In the genomic region with DNA sequence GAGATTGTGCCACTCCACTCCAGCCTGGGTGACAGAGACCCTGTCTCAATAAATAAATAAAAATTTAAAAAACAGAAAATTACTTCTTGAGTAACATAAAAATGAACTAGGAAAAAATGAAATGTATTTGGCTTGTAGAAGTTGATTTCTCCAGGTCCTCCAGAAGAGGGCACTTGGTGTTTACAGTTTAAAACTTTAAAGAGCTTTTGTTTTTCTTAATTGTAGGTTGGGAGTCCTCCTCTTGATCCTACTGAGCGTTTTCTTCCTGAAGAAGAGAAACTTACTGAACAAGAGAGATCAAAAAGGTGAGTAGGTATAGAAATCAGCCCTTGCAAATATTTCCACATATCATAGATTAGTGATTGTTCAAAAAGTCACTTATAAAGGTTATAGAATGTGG, we compare ENCODE assay signal across 8 cellular contexts. TPM values are rescaled to one million over a fixed set of nuclear protein-coding genes. Genes with fewer than 3 reads are reported as not detected.
DNase-seq lines count a peak whose midpoint lies in the region; ATAC-seq and TF ChIP-seq lines count a peak whose summit lies in the region.

No MANE protein-coding gene starts in this region.

- H3K4me3 Mint-ChIP-seq in Caco-2 (ENCODE audit: unreplicated experiment) (no peak overlapping the region), immature natural killer cell (no peak overlapping the region)
- H3K4me3 Mint-ChIP-seq in stimulated activated effector memory CD8-positive, alpha-beta T cell treated with anti-CD3 and anti-CD28 coated beads, Interleukin-12 subunit alpha, Interleukin-12 subunit beta, amount 100 ng/mL, for 72 hours, result no peak overlapping the region

- peaks cover 32% of the 10 kb centered on the region for H3K36me3 Mint-ChIP-seq in Caco-2 (ENCODE audit: insufficient read depth, unreplicated experiment)
- peaks cover 3 to 8% (median 3%) of the 10 kb centered on the region in 3 donors for H3K36me3 Mint-ChIP-seq in immature natural killer cell
- peaks cover 67% of the 10 kb centered on the region for H3K36me3 Mint-ChIP-seq in stimulated activated effector memory CD8-positive, alpha-beta T cell treated with anti-CD3 and anti-CD28 coated beads, Interleukin-12 subunit alpha, Interleukin-12 subunit beta, amount 100 ng/mL, for 72 hours

- H3K27ac Mint-ChIP-seq in Caco-2 (ENCODE audit: unreplicated experiment) (no peak overlapping the region), immature natural killer cell (peak overlapping the region in 3 of 6 donors; percentile 48 to 85 (median 84))
- no peak overlapping the region for H3K27ac Mint-ChIP-seq in stimulated activated effector memory CD8-positive, alpha-beta T cell treated with anti-CD3 and anti-CD28 coated beads, Interleukin-12 subunit alpha, Interleukin-12 subunit beta, amount 100 ng/mL, for 72 hours

- no peak for ATAC-seq in GM19035 (IDR thresholded peaks at IDR 0.05; ENCODE audit: unreplicated experiment)
- ATAC-seq in stimulated activated effector memory CD8-positive, alpha-beta T cell treated with anti-CD3 and anti-CD28 coated beads, Interleukin-12 subunit alpha, Interleukin-12 subunit beta, amount 100 ng/mL, for 72 hours, result no peak

- no peaks in the 10 kb centered on the region for H3K27me3 ChIP-seq in Caco-2 (replicated peaks; ENCODE audit: control insufficient read depth, insufficient read depth, low read length)

- no peaks in the 10 kb centered on the region for H3K27me3 Mint-ChIP-seq in Caco-2 (ENCODE audit: insufficient read depth, unreplicated experiment)
- H3K27me3 Mint-ChIP-seq in immature natural killer cell (ENCODE audit: low read depth in 3 of 3), result no peaks in the 10 kb centered on the region

- intact Hi-C loops in Caco-2 (cut with micrococcal nuclease; ENCODE audit: unreplicated experiment), result loop anchor here (1.0 kb wide), 3 partner anchors 88 to 387 kb away; no protein-coding TSS in a partner anchor

- peak; percentile 64 to 75 for TF ChIP-seq CTCF in Caco-2 (IDR thresholded peaks at IDR 0.05; ENCODE audit: insufficient read depth in 1 of 2, low read depth in 1 of 2, low read length in 1 of 2, severe bottlenecking in 1 of 2, unreplicated experiment in 1 of 2)

- no peak for DNase-seq in Caco-2
- DNase-seq in Jurkat, Clone E6-1 (ENCODE audit: low read depth, low spot score), result peak; percentile 34
- DNase-seq in amniotic epithelial cell (ENCODE audit: low read depth), result peak; percentile 63
- peak; percentile 52 to 71 (median 66) for DNase-seq in immature natural killer cell
- DNase-seq in DMS79 (lab: John Stamatoyannopoulos, UW), result no peak
- no peak for DNase-seq in NCI-H128 (lab: John Stamatoyannopoulos, UW; ENCODE audit: unreplicated experiment)
- DNase-seq in stimulated activated effector memory CD8-positive, alpha-beta T cell treated with anti-CD3 and anti-CD28 coated beads, Interleukin-12 subunit alpha, Interleukin-12 subunit beta, amount 100 ng/mL, for 72 hours (ENCODE audit: low spot score in 2 of 2), result no peak

- no peaks in the 10 kb centered on the region for H3K4me1 ChIP-seq in Caco-2

- H3K36me3 ChIP-seq in Caco-2 (ENCODE audit: control insufficient read depth, insufficient read depth, low read length), result no peaks in the 10 kb centered on the region; the same call in 1 of the 2 replicates

- no peaks in the 10 kb centered on the region for H3K9me3 ChIP-seq in Caco-2

- POLR2A ChIA-PET in Caco-2 (lab: Charles Lee), result no interaction called here

- H3K4me3 ChIP-seq in Caco-2 (ENCODE audit: low read depth, low read length), result no peak overlapping the region
- H3K4me3 ChIP-seq in Jurkat, Clone E6-1 (ENCODE audit: low read length), result no peak overlapping the region

- CTCF ChIA-PET in Caco-2 (lab: Charles Lee), result interaction anchor here (0.7 to 1.6 kb wide), 6 partner anchors 14 to 388 kb away, joined by 3 to 19 read pairs (median 4); partner anchors contain the start of gene KIFBP

- no TSS peak for BruUV-seq in Caco-2 (replicated peaks; lab: Mats Ljungman, UMichigan)

- H3K4me1 Mint-ChIP-seq in Caco-2 (ENCODE audit: low read depth, unreplicated experiment), result no peaks in the 10 kb centered on the region
- peaks cover 1 to 19% of the 10 kb centered on the region in 2 donors for H3K4me1 Mint-ChIP-seq in immature natural killer cell
- H3K4me1 Mint-ChIP-seq in stimulated activated effector memory CD8-positive, alpha-beta T cell treated with anti-CD3 and anti-CD28 coated beads, Interleukin-12 subunit alpha, Interleukin-12 subunit beta, amount 100 ng/mL, for 72 hours, result peaks cover 5% of the 10 kb centered on the region

- H3K9me3 Mint-ChIP-seq in Caco-2 (ENCODE audit: unreplicated experiment), result no peaks in the 10 kb centered on the region
- no peaks in the 10 kb centered on the region for H3K9me3 Mint-ChIP-seq in immature natural killer cell
- no peaks in the 10 kb centered on the region for H3K9me3 Mint-ChIP-seq in stimulated activated effector memory CD8-positive, alpha-beta T cell treated with anti-CD3 and anti-CD28 coated beads, Interleukin-12 subunit alpha, Interleukin-12 subunit beta, amount 100 ng/mL, for 72 hours

RNA-seq across cellular contexts. Expression of gene KIFBP, which starts 16.2 kb away (rescaled TPM):
- total RNA-seq in Caco-2 (2022), result 57.6 and 58.9 TPM in 2 replicates
- 13.1 TPM for polyA plus RNA-seq in Jurkat, Clone E6-1 (2012; ENCODE audit: insufficient read depth, insufficient read length)
- 1 to 10 TPM; 1.7 to 4.3 (median 2.8) TPM for polyA plus RNA-seq in immature natural killer cell

RNA-seq across cellular contexts. Expression of gene DDX21, which starts 48.9 kb away (rescaled TPM):
- total RNA-seq in Caco-2 (2022), result 239 and 243 TPM in 2 replicates
- 50.4 TPM for polyA plus RNA-seq in Jurkat, Clone E6-1 (2012; ENCODE audit: insufficient read depth, insufficient read length)
- 10 to 100 TPM in 2 of 3 donors, 1 to 10 TPM in 1; 8.9 to 14.6 (median 12.6) TPM for polyA plus RNA-seq in immature natural killer cell

Comparison
In these comparisons a context has a peak if more than half of its experiments do, and no peak if none do; other contexts are left out.
1. DNase-seq: peak in Jurkat, Clone E6-1 (single experiment), amniotic epithelial cell (single experiment) and immature natural killer cell (3 of 3); none in Caco-2 (0 of 2), DMS79 (single experiment), NCI-H128 (single experiment) and stimulated activated effector memory CD8-positive, alpha-beta T cell treated with anti-CD3 and anti-CD28 coated beads, Interleukin-12 subunit alpha, Interleukin-12 subunit beta, amount 100 ng/mL, for 72 hours (0 of 2).